ENCODE assay signal across 9 cellular contexts in the genomic region with DNA sequence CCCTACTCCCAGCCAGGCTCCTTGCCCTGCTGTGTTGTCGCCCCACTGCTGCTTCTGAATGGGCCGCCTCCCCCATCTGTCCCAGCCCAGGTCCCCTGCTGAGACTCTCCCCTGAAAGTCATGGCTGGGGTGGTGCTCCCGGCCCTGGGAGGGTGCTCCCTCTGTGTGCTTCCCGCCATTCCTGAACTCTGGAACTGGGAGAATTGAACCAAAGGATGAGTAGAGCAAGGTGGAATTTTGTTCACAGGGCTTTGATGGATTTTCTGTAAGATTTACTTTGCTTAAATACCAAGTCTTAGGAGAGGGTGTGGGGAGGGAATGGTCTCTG. TPM values are rescaled to one million over a fixed set of nuclear protein-coding genes. Genes with fewer than 3 reads are reported as not detected.
DNase-seq lines count a peak whose midpoint lies in the region; ATAC-seq, FAIRE-seq and TF ChIP-seq lines count a peak whose summit lies in the region.
"Had no signal": no experiment of that assay in that cellular context is flagged by ENCODE, and none has a peak within 500 bp of the region (broad histone marks: within the 10 kb centered on the region; RNA-seq: fewer than 3 reads in every experiment).

No MANE protein-coding gene starts in this region.

- CTCF ChIA-PET in HepG2 (lab: Yijun Ruan, JAX; ENCODE audit: low intra/inter-chr PET ratio, low total read pairs), result no interaction called here

- FAIRE-seq in HepG2 (lab: Jason Lieb, UNC), result no peak
- FAIRE-seq: A549 had no signal

- intact Hi-C loops in activated CD4-positive, alpha-beta T cell treated with anti-CD3 and anti-CD28 coated beads, Interleukin-2, amount 10 ng/mL, durations not matched to agents 24 days and 14 days (cut with micrococcal nuclease), result no loop called here
- intact Hi-C loops in HepG2 (cut with micrococcal nuclease; ENCODE audit: unreplicated experiment), result no loop called here

- no peaks in the 10 kb centered on the region for H3K27me3 Mint-ChIP-seq in activated CD4-positive, alpha-beta T cell treated with anti-CD3 and anti-CD28 coated beads, Interleukin-2, amount 10 ng/mL, durations not matched to agents 24 days and 14 days
- H3K27me3 Mint-ChIP-seq in activated T-helper 17 cell treated with anti-CD3 and anti-CD28 coated beads, Interleukin-2, amount 50 U/mL, for 72 hours, result no peaks in the 10 kb centered on the region

- TF ChIP-seq CTCF in HepG2 (CRISPR knock-in tag; IDR thresholded peaks at IDR 0.05) (no peak), suprapubic skin (IDR thresholded peaks at IDR 0.05) (no peak)

- H3K9me3 ChIP-seq in HepG2 (ENCODE audit: low read length) (no peaks in the 10 kb centered on the region), suprapubic skin (no peaks in the 10 kb centered on the region)
- H3K9me3 ChIP-seq: A549 had no signal

- WGBS in HepG2 (ENCODE audit: low lambda C conversion rate), result 12% methylated on average over 4 of the region's 4 CpGs
- WGBS in suprapubic skin, result 68% methylated on average over 4 of the region's 4 CpGs

- peaks cover 43% of the 10 kb centered on the region for H3K4me1 Mint-ChIP-seq in activated CD4-positive, alpha-beta T cell treated with anti-CD3 and anti-CD28 coated beads, Interleukin-2, amount 10 ng/mL, durations not matched to agents 24 days and 14 days
- peaks cover 15% of the 10 kb centered on the region for H3K4me1 Mint-ChIP-seq in activated T-helper 17 cell treated with anti-CD3 and anti-CD28 coated beads, Interleukin-2, amount 50 U/mL, for 72 hours

- ATAC-seq in activated T-helper 17 cell treated with anti-CD3 and anti-CD28 coated beads, Interleukin-2, amount 50 U/mL, for 72 hours (replicated peaks), result no peak
- ATAC-seq in HepG2 (no peak), GM19324 (IDR thresholded peaks at IDR 0.05; ENCODE audit: low FRiP score, unreplicated experiment) (no peak)

- H3K4me3 Mint-ChIP-seq in activated CD4-positive, alpha-beta T cell treated with anti-CD3 and anti-CD28 coated beads, Interleukin-2, amount 10 ng/mL, durations not matched to agents 24 days and 14 days, result peak overlapping the region; percentile 97
- peak overlapping the region; percentile 91 for H3K4me3 Mint-ChIP-seq in activated T-helper 17 cell treated with anti-CD3 and anti-CD28 coated beads, Interleukin-2, amount 50 U/mL, for 72 hours

- peak overlapping the region; percentile 94 for H3K27ac Mint-ChIP-seq in activated CD4-positive, alpha-beta T cell treated with anti-CD3 and anti-CD28 coated beads, Interleukin-2, amount 10 ng/mL, durations not matched to agents 24 days and 14 days
- peak overlapping the region; percentile 95 for H3K27ac Mint-ChIP-seq in activated T-helper 17 cell treated with anti-CD3 and anti-CD28 coated beads, Interleukin-2, amount 50 U/mL, for 72 hours

- DNase-seq in activated CD4-positive, alpha-beta T cell treated with anti-CD3 and anti-CD28 coated beads, Interleukin-2, amount 10 ng/mL, durations not matched to agents 24 days and 14 days, result no peak
- DNase-seq in activated CD4-positive, alpha-beta T cell treated with anti-CD3 and anti-CD28 coated beads, Interleukin-2, amount 50 U/mL, for 4 hours, result no peak
- no peak for DNase-seq in HepG2 (ENCODE audit: low spot score)
- no peak for DNase-seq in suprapubic skin (ENCODE audit: low spot score in 2 of 2)
- DNase-seq in LoVo (ENCODE audit: low spot score), result no peak
- no peak for DNase-seq in NCI-H2081 treated with DMSO at 0.1 percent for 48 hours (lab: John Stamatoyannopoulos, UW)

- TF ChIP-seq POLR2A in HepG2 (IDR thresholded peaks at IDR 0.05; ENCODE audit: insufficient read depth in 1 of 2, low read depth in 2 of 2, low read length in 2 of 2) (no peak), suprapubic skin (IDR thresholded peaks at IDR 0.05) (no peak)

- H3K4me1 ChIP-seq in HepG2 (ENCODE audit: insufficient read depth, low read length) (peaks cover 9% of the 10 kb centered on the region), suprapubic skin (peaks cover 13% of the 10 kb centered on the region)
- H3K4me1 ChIP-seq: A549 had no signal

- TF ChIP-seq EP300 in HepG2 (IDR thresholded peaks at IDR 0.05; ENCODE audit: low read depth in 2 of 2, low read length in 2 of 2) (no peak), HepG2 (CRISPR knock-in tag; IDR thresholded peaks at IDR 0.05; ENCODE audit: borderline replicate concordance) (no peak), suprapubic skin (IDR thresholded peaks at IDR 0.05) (no peak)

- no peak for TF ChIP-seq RAD21 in HepG2 (CRISPR knock-in tag; IDR thresholded peaks at IDR 0.05)

- POLR2A ChIA-PET in HepG2 (lab: Yijun Ruan, JAX), result no interaction called here

- H2AFZ ChIP-seq in HepG2 (ENCODE audit: low read length), result no peak overlapping the region

- H3K36me3 ChIP-seq in HepG2 (replicated peaks in 1 of 2; ENCODE audit: control insufficient read depth in 1 of 2, insufficient read depth in 2 of 2, low read length in 2 of 2) (no peaks in the 10 kb centered on the region), suprapubic skin (peaks cover 9% of the 10 kb centered on the region)

- H3K27me3 ChIP-seq in HepG2 (ENCODE audit: control insufficient read depth in 1 of 2, insufficient read depth in 2 of 2, low read length in 2 of 2) (no peaks in the 10 kb centered on the region), suprapubic skin (no peaks in the 10 kb centered on the region)

- H3K9me3 Mint-ChIP-seq in activated CD4-positive, alpha-beta T cell treated with anti-CD3 and anti-CD28 coated beads, Interleukin-2, amount 10 ng/mL, durations not matched to agents 24 days and 14 days, result no peaks in the 10 kb centered on the region
- no peaks in the 10 kb centered on the region for H3K9me3 Mint-ChIP-seq in activated T-helper 17 cell treated with anti-CD3 and anti-CD28 coated beads, Interleukin-2, amount 50 U/mL, for 72 hours

- BruUV-seq in HepG2 (replicated peaks; lab: Mats Ljungman, UMichigan), result no TSS peak

- no peaks in the 10 kb centered on the region for H3K79me2 ChIP-seq in HepG2 (ENCODE audit: insufficient read depth, low read length)

- no peak overlapping the region for H3K27ac ChIP-seq in HepG2 (ENCODE audit: extremely low read length, insufficient read depth, low read length)
- H3K27ac ChIP-seq in suprapubic skin, result peak overlapping the region; percentile 44
- H3K27ac ChIP-seq: A549 had no signal

- H3K36me3 Mint-ChIP-seq in activated CD4-positive, alpha-beta T cell treated with anti-CD3 and anti-CD28 coated beads, Interleukin-2, amount 10 ng/mL, durations not matched to agents 24 days and 14 days (ENCODE audit: low read depth), result peaks cover 29% of the 10 kb centered on the region
- H3K36me3 Mint-ChIP-seq in activated T-helper 17 cell treated with anti-CD3 and anti-CD28 coated beads, Interleukin-2, amount 50 U/mL, for 72 hours (ENCODE audit: low read depth), result peaks cover 39% of the 10 kb centered on the region

- H3K9ac ChIP-seq in HepG2 (ENCODE audit: insufficient read depth, low read depth, low read length), result no peak overlapping the region

- peak overlapping the region; percentile 66 for H3K4me2 ChIP-seq in HepG2 (ENCODE audit: low read depth, low read length)
- H3K4me2 ChIP-seq: A549 had no signal

- H3K4me3 ChIP-seq in HepG2 (replicated peaks in 1 of 3; ENCODE audit: insufficient read depth in 1 of 3, low read depth in 2 of 3, low read length in 3 of 3) (peak overlapping the region; percentile 42 to 71 (median 54); a peak in 4 of 6 replicates), suprapubic skin (peak overlapping the region; percentile 57)
- H3K4me3 ChIP-seq: A549 had no signal

- in situ Hi-C loops in HepG2 (cut with HindIII; ENCODE audit: extremely low pct_ligation_motif_present, low pct_unique_long_range_greater_than_20kb), result no loop called here

- H4K20me1 ChIP-seq in HepG2 (ENCODE audit: insufficient read depth, low read length), result no peaks in the 10 kb centered on the region

RNA-seq across cellular contexts. Expression of gene APOBEC3G, which starts 0.4 kb away (rescaled TPM):
- 47.2 and 48.5 TPM in 2 replicates for total RNA-seq in activated CD4-positive, alpha-beta T cell treated with anti-CD3 and anti-CD28 coated beads, Interleukin-2, amount 10 ng/mL, durations not matched to agents 24 days and 14 days
- 10 to 100 TPM; 68.3 to 72.6 TPM for total RNA-seq in activated T-helper 17 cell treated with anti-CD3 and anti-CD28 coated beads, Interleukin-2, amount 50 U/mL, for 72 hours
- total RNA-seq in HepG2 (2016; rRNA removed; fragmentation: Illumina TruSeq; extraction: Trizol), result 2.7 and 3.2 TPM in 2 replicates
- 1.5 and 2.0 TPM in 2 replicates for total RNA-seq in HepG2 (2016; cell fraction: cytosol; rRNA removed; fragmentation: Illumina TruSeq; extraction: Trizol; ENCODE audit: low read depth)
- total RNA-seq in HepG2 (2016; cell fraction: insoluble cytoplasmic fraction; rRNA removed; fragmentation: Illumina TruSeq; extraction: Trizol), result 2.0 and 3.4 TPM in 2 replicates
- total RNA-seq in HepG2 (2016; cell fraction: membrane; rRNA removed; fragmentation: Illumina TruSeq; extraction: Trizol), result 2.8 and 3.4 TPM in 2 replicates
- 2.6 and 3.3 TPM in 2 replicates for total RNA-seq in HepG2 (2016; cell fraction: nucleus; rRNA removed; fragmentation: Illumina TruSeq; extraction: Trizol)
- polyA plus RNA-seq in HepG2 (2011; rRNA removed), result 4.1 and 5.7 TPM in 2 replicates
- polyA plus RNA-seq in HepG2 (2011; cell fraction: cytosol; rRNA removed), result 3.7 and 4.8 TPM in 2 replicates
- 4.2 and 5.2 TPM in 2 replicates for polyA plus RNA-seq in HepG2 (2011; cell fraction: nucleus; rRNA removed)
- polyA plus RNA-seq in HepG2 (2012), result 2.9 and 3.6 TPM in 2 replicates
- polyA plus RNA-seq in HepG2 (2016; cell fraction: cytosol; fragmentation: Illumina TruSeq; extraction: Trizol; ENCODE audit: low read depth), result 0.94 and 1.5 TPM in 2 replicates
- 2.4 TPM in 2 replicates for polyA plus RNA-seq in HepG2 (2016; cell fraction: insoluble cytoplasmic fraction; fragmentation: Illumina TruSeq; extraction: Trizol; ENCODE audit: low read depth)
- polyA plus RNA-seq in HepG2 (2016; cell fraction: membrane; fragmentation: Illumina TruSeq; extraction: Trizol; ENCODE audit: low read depth), result 1.9 and 2.3 TPM in 2 replicates
- polyA plus RNA-seq in HepG2 (2016; cell fraction: nucleus; fragmentation: Illumina TruSeq; extraction: Trizol; ENCODE audit: insufficient read depth, low read depth), result 3.0 and 4.1 TPM in 2 replicates
- 0.30 and 5.0 TPM in 2 replicates for polyA minus RNA-seq in HepG2 (2011; rRNA and poly(A)+ RNA removed; ENCODE audit: low replicate concordance)
- polyA minus RNA-seq in HepG2 (2011; cell fraction: cytosol; rRNA and poly(A)+ RNA removed), result 1.5 and 1.9 TPM in 2 replicates
- 4.2 and 7.7 TPM in 2 replicates for polyA minus RNA-seq in HepG2 (2011; cell fraction: nucleus; rRNA and poly(A)+ RNA removed)
- 1 to 10 TPM in 2 of 4 donors, under 1 TPM in 2; 0.45 to 5.2 (median 1.5) TPM for total RNA-seq in suprapubic skin
- polyA plus RNA-seq: A549 had no signal

RNA-seq across cellular contexts. Expression of gene APOBEC3H, which starts 19.6 kb away (rescaled TPM):
- total RNA-seq in activated CD4-positive, alpha-beta T cell treated with anti-CD3 and anti-CD28 coated beads, Interleukin-2, amount 10 ng/mL, durations not matched to agents 24 days and 14 days, result 5.8 and 7.6 TPM in 2 replicates
- 10 to 100 TPM; 20.6 to 33.0 TPM for total RNA-seq in activated T-helper 17 cell treated with anti-CD3 and anti-CD28 coated beads, Interleukin-2, amount 50 U/mL, for 72 hours
- total RNA-seq in HepG2 (2016; rRNA removed; fragmentation: Illumina TruSeq; extraction: Trizol) (0.31 and 1.0 TPM in 2 replicates), suprapubic skin (under 1 TPM in 1 of 4 donors, not detected in 3; 0.52 TPM)
- total RNA-seq in HepG2 (2016; cell fraction: cytosol; rRNA removed; fragmentation: Illumina TruSeq; extraction: Trizol; ENCODE audit: low read depth), result not detected in 2 replicates
- total RNA-seq in HepG2 (2016; cell fraction: insoluble cytoplasmic fraction; rRNA removed; fragmentation: Illumina TruSeq; extraction: Trizol), result 0.25 and 0.32 TPM in 2 replicates
- total RNA-seq in HepG2 (2016; cell fraction: membrane; rRNA removed; fragmentation: Illumina TruSeq; extraction: Trizol), result 0.37 and 0.38 TPM in 2 replicates
- total RNA-seq in HepG2 (2016; cell fraction: nucleus; rRNA removed; fragmentation: Illumina TruSeq; extraction: Trizol), result not detected in 2 replicates
- polyA plus RNA-seq in HepG2 (2011; rRNA removed), result 0.18 and 0.20 TPM in 2 replicates
- 0.08 and 0.13 TPM in 2 replicates for polyA plus RNA-seq in HepG2 (2011; cell fraction: cytosol; rRNA removed)
- not detected in 2 replicates for polyA plus RNA-seq in HepG2 (2011; cell fraction: nucleus; rRNA removed)
- polyA plus RNA-seq in HepG2 (2012), result not detected in 2 replicates
- 0.17 TPM in 1 of 2 replicates, not detected in the other for polyA plus RNA-seq in HepG2 (2016; cell fraction: cytosol; fragmentation: Illumina TruSeq; extraction: Trizol; ENCODE audit: low read depth)
- polyA plus RNA-seq in HepG2 (2016; cell fraction: insoluble cytoplasmic fraction; fragmentation: Illumina TruSeq; extraction: Trizol; ENCODE audit: low read depth), result 0.46 and 0.52 TPM in 2 replicates
- polyA plus RNA-seq in HepG2 (2016; cell fraction: membrane; fragmentation: Illumina TruSeq; extraction: Trizol; ENCODE audit: low read depth), result 0.27 and 0.29 TPM in 2 replicates
- not detected in 2 replicates for polyA plus RNA-seq in HepG2 (2016; cell fraction: nucleus; fragmentation: Illumina TruSeq; extraction: Trizol; ENCODE audit: insufficient read depth, low read depth)
- 0.16 TPM in 2 replicates for polyA minus RNA-seq in HepG2 (2011; rRNA and poly(A)+ RNA removed; ENCODE audit: low replicate concordance)
- not detected in 2 replicates for polyA minus RNA-seq in HepG2 (2011; cell fraction: cytosol; rRNA and poly(A)+ RNA removed)
- polyA minus RNA-seq in HepG2 (2011; cell fraction: nucleus; rRNA and poly(A)+ RNA removed), result not detected in 2 replicates

RNA-seq across cellular contexts. Expression of gene APOBEC3F, which starts 36.8 kb away (rescaled TPM):
- total RNA-seq in activated CD4-positive, alpha-beta T cell treated with anti-CD3 and anti-CD28 coated beads, Interleukin-2, amount 10 ng/mL, durations not matched to agents 24 days and 14 days, result 16.9 and 19.8 TPM in 2 replicates
- total RNA-seq in activated T-helper 17 cell treated with anti-CD3 and anti-CD28 coated beads, Interleukin-2, amount 50 U/mL, for 72 hours, result 10 to 100 TPM; 20.4 to 32.5 TPM
- total RNA-seq in HepG2 (2016; rRNA removed; fragmentation: Illumina TruSeq; extraction: Trizol), result 2.9 and 3.8 TPM in 2 replicates
- 1.4 and 1.7 TPM in 2 replicates for total RNA-seq in HepG2 (2016; cell fraction: cytosol; rRNA removed; fragmentation: Illumina TruSeq; extraction: Trizol; ENCODE audit: low read depth)
- 2.5 and 3.2 TPM in 2 replicates for total RNA-seq in HepG2 (2016; cell fraction: insoluble cytoplasmic fraction; rRNA removed; fragmentation: Illumina TruSeq; extraction: Trizol)
- total RNA-seq in HepG2 (2016; cell fraction: membrane; rRNA removed; fragmentation: Illumina TruSeq; extraction: Trizol), result 2.4 and 2.7 TPM in 2 replicates
- total RNA-seq in HepG2 (2016; cell fraction: nucleus; rRNA removed; fragmentation: Illumina TruSeq; extraction: Trizol), result 2.2 and 2.7 TPM in 2 replicates
- 2.7 and 3.7 TPM in 2 replicates for polyA plus RNA-seq in HepG2 (2011; rRNA removed)
- 2.5 and 3.1 TPM in 2 replicates for polyA plus RNA-seq in HepG2 (2011; cell fraction: cytosol; rRNA removed)
- polyA plus RNA-seq in HepG2 (2011; cell fraction: nucleus; rRNA removed), result 2.8 and 2.9 TPM in 2 replicates
- polyA plus RNA-seq in HepG2 (2012), result 2.3 and 3.7 TPM in 2 replicates
- polyA plus RNA-seq in HepG2 (2016; cell fraction: cytosol; fragmentation: Illumina TruSeq; extraction: Trizol; ENCODE audit: low read depth), result 0.87 and 1.3 TPM in 2 replicates
- polyA plus RNA-seq in HepG2 (2016; cell fraction: insoluble cytoplasmic fraction; fragmentation: Illumina TruSeq; extraction: Trizol; ENCODE audit: low read depth), result 4.1 and 4.3 TPM in 2 replicates
- 2.4 and 2.5 TPM in 2 replicates for polyA plus RNA-seq in HepG2 (2016; cell fraction: membrane; fragmentation: Illumina TruSeq; extraction: Trizol; ENCODE audit: low read depth)
- 2.7 and 3.3 TPM in 2 replicates for polyA plus RNA-seq in HepG2 (2016; cell fraction: nucleus; fragmentation: Illumina TruSeq; extraction: Trizol; ENCODE audit: insufficient read depth, low read depth)
- 0.51 and 24.4 TPM in 2 replicates for polyA minus RNA-seq in HepG2 (2011; rRNA and poly(A)+ RNA removed; ENCODE audit: low replicate concordance)
- 4.1 and 7.8 TPM in 2 replicates for polyA minus RNA-seq in HepG2 (2011; cell fraction: cytosol; rRNA and poly(A)+ RNA removed)
- polyA minus RNA-seq in HepG2 (2011; cell fraction: nucleus; rRNA and poly(A)+ RNA removed), result 6.4 and 12.6 TPM in 2 replicates
- total RNA-seq in suprapubic skin, result 1 to 10 TPM in 2 of 4 donors, under 1 TPM in 1, not detected in 1; 0.57 to 2.0 (median 1.4) TPM

RNA-seq across cellular contexts. Expression of gene APOBEC3D, which starts 56.5 kb away (rescaled TPM):
- 26.2 and 26.7 TPM in 2 replicates for total RNA-seq in activated CD4-positive, alpha-beta T cell treated with anti-CD3 and anti-CD28 coated beads, Interleukin-2, amount 10 ng/mL, durations not matched to agents 24 days and 14 days
- total RNA-seq in activated T-helper 17 cell treated with anti-CD3 and anti-CD28 coated beads, Interleukin-2, amount 50 U/mL, for 72 hours, result 10 to 100 TPM; 30.7 to 51.8 TPM
- total RNA-seq in HepG2 (2016; rRNA removed; fragmentation: Illumina TruSeq; extraction: Trizol) (0.21 and 0.24 TPM in 2 replicates), suprapubic skin (not detected)
- total RNA-seq in HepG2 (2016; cell fraction: cytosol; rRNA removed; fragmentation: Illumina TruSeq; extraction: Trizol; ENCODE audit: low read depth), result 0.26 TPM in 1 of 2 replicates, not detected in the other
- 0.22 and 0.54 TPM in 2 replicates for total RNA-seq in HepG2 (2016; cell fraction: insoluble cytoplasmic fraction; rRNA removed; fragmentation: Illumina TruSeq; extraction: Trizol)
- total RNA-seq in HepG2 (2016; cell fraction: membrane; rRNA removed; fragmentation: Illumina TruSeq; extraction: Trizol), result 0.25 and 0.28 TPM in 2 replicates
- 0.22 and 0.25 TPM in 2 replicates for total RNA-seq in HepG2 (2016; cell fraction: nucleus; rRNA removed; fragmentation: Illumina TruSeq; extraction: Trizol)
- polyA plus RNA-seq in HepG2 (2011; rRNA removed), result 0.61 and 1.0 TPM in 2 replicates
- 0.47 and 1.0 TPM in 2 replicates for polyA plus RNA-seq in HepG2 (2011; cell fraction: cytosol; rRNA removed)
- polyA plus RNA-seq in HepG2 (2011; cell fraction: nucleus; rRNA removed), result 1.8 and 2.7 TPM in 2 replicates
- 0.52 and 1.0 TPM in 2 replicates for polyA plus RNA-seq in HepG2 (2012)
- not detected in 2 replicates for polyA plus RNA-seq in HepG2 (2016; cell fraction: cytosol; fragmentation: Illumina TruSeq; extraction: Trizol; ENCODE audit: low read depth)
- polyA plus RNA-seq in HepG2 (2016; cell fraction: insoluble cytoplasmic fraction; fragmentation: Illumina TruSeq; extraction: Trizol; ENCODE audit: low read depth), result 0.23 TPM in 1 of 2 replicates, not detected in the other
- polyA plus RNA-seq in HepG2 (2016; cell fraction: membrane; fragmentation: Illumina TruSeq; extraction: Trizol; ENCODE audit: low read depth), result not detected in 2 replicates
- 0.73 and 2.3 TPM in 2 replicates for polyA plus RNA-seq in HepG2 (2016; cell fraction: nucleus; fragmentation: Illumina TruSeq; extraction: Trizol; ENCODE audit: insufficient read depth, low read depth)
- polyA minus RNA-seq in HepG2 (2011; rRNA and poly(A)+ RNA removed; ENCODE audit: low replicate concordance), result 0.16 and 0.66 TPM in 2 replicates
- polyA minus RNA-seq in HepG2 (2011; cell fraction: cytosol; rRNA and poly(A)+ RNA removed), result 0.97 and 1.5 TPM in 2 replicates
- polyA minus RNA-seq in HepG2 (2011; cell fraction: nucleus; rRNA and poly(A)+ RNA removed), result 0.64 and 1.4 TPM in 2 replicates
